In the genomic region with DNA sequence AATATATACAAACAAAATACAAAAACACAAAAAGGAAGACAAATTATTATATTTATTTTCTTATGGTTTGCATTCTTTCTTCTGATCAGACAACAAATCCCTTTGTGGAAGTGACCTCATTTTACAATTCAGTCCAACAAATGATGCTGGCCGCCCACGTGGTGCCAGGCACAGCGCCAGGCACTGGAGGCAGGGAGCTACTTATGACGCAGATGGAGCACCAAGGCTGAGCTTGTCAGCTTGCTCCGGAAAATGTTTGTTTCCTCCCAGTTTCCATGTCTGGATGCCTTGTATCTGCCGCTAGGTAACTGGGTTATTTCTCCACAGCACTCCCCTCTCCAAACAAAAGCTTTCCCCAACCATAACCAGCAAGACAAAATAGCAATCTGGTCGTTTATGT, we compare ENCODE assay signal across 9 cellular contexts. TPM values are rescaled to one million over a fixed set of nuclear protein-coding genes. Genes with fewer than 3 reads are reported as not detected.
A peak's percentile ranks its signal among the peaks of the same experiment; 100 is the strongest.
DNase-seq lines count a peak whose midpoint lies in the region; ATAC-seq and TF ChIP-seq lines count a peak whose summit lies in the region.
"Had no signal": no experiment of that assay in that cellular context is flagged by ENCODE, and none has a peak within 500 bp of the region (broad histone marks: within the 10 kb centered on the region; RNA-seq: fewer than 3 reads in every experiment).

No MANE protein-coding gene starts in this region.

- no peaks in the 10 kb centered on the region for H3K36me3 ChIP-seq in gastroesophageal sphincter
- H3K36me3 ChIP-seq in PC-3 (ENCODE audit: low read depth, low read length), result no peaks in the 10 kb centered on the region

- H3K4me1 ChIP-seq in gastroesophageal sphincter (peaks cover 0 to 14% (median 0%) of the 10 kb centered on the region in 3 donors), PC-3 (ENCODE audit: insufficient read depth, low read length) (peaks cover 20% of the 10 kb centered on the region)

- no peaks in the 10 kb centered on the region for H3K79me2 ChIP-seq in PC-3 (ENCODE audit: low read length)

- no TSS peak for BruUV-seq in PC-3 (replicated peaks; lab: Mats Ljungman, UMichigan)

- H3K27ac ChIP-seq in gastroesophageal sphincter (peak overlapping the region in 3 of 4 donors; percentile 52 to 70 (median 61)), PC-3 (ENCODE audit: low read length) (no peak overlapping the region)
- H3K27ac ChIP-seq: VCaP had no signal

- DNase-seq in C1 segment of cervical spinal cord (lab: John Stamatoyannopoulos, UW), result peak in 11 of 14 donors; percentile 20 to 84 (median 52)
- peak; percentile 52 for DNase-seq in UCSD-AML1 (lab: John Stamatoyannopoulos, UW; ENCODE audit: unreplicated experiment)
- DNase-seq in pons (ENCODE audit: low spot score), result peak; percentile 73
- DNase-seq in ACHN, result no peak
- no peak for DNase-seq in NAMALWA (ENCODE audit: low spot score)
- DNase-seq in NCI-H2227 treated with DMSO at 0.1 percent for 48 hours (lab: John Stamatoyannopoulos, UW), result no peak
- no peak for DNase-seq in PC-3

- H3K4me3 ChIP-seq in gastroesophageal sphincter, result no peak overlapping the region
- no peak overlapping the region for H3K4me3 ChIP-seq in PC-3 (ENCODE audit: low read length)

- no peak for TF ChIP-seq EP300 in gastroesophageal sphincter (IDR thresholded peaks at IDR 0.05)

- no peak for TF ChIP-seq POLR2A in gastroesophageal sphincter (IDR thresholded peaks at IDR 0.05)

- CTCF ChIA-PET in PC-3 (lab: Charles Lee), result no interaction called here

- no peaks in the 10 kb centered on the region for H3F3A ChIP-seq in PC-3 (ENCODE audit: low read length, unreplicated experiment)

- no peak for TF ChIP-seq CTCF in gastroesophageal sphincter (IDR thresholded peaks at IDR 0.05)
- no peak for TF ChIP-seq CTCF in PC-3 (conservative IDR thresholded peaks at IDR 0.05; ENCODE audit: low read depth, low read length)

- H4K20me1 ChIP-seq in PC-3 (ENCODE audit: low read length), result no peaks in the 10 kb centered on the region

- in situ Hi-C loops in ACHN (cut with HindIII; ENCODE audit: low pct_ligation_motif_present, low pct_unique_long_range_greater_than_20kb, low sequenced_read_pairs), result no loop called here

- intact Hi-C loops in PC-3 (cut with micrococcal nuclease), result no loop called here

- POLR2A ChIA-PET in PC-3 (lab: Charles Lee; ENCODE audit: unreplicated experiment), result no interaction called here

- ATAC-seq in gastroesophageal sphincter, result peak; percentile 94
- ATAC-seq in PC-3, result no peak

- H2AFZ ChIP-seq in PC-3 (ENCODE audit: low read length), result no peak overlapping the region

- no peaks in the 10 kb centered on the region for H3K9me3 ChIP-seq in gastroesophageal sphincter
- H3K9me3 ChIP-seq in PC-3 (ENCODE audit: low read length), result no peaks in the 10 kb centered on the region

- WGBS in gastroesophageal sphincter (ENCODE audit: low coverage in 1 of 2), 2 donors, result 23 to 25% methylated on average over 7 of the region's 7 CpGs

- H3K9ac ChIP-seq in PC-3 (ENCODE audit: low read length), result no peak overlapping the region

- no peak overlapping the region for H3K4me2 ChIP-seq in PC-3 (ENCODE audit: low read length)

- H3K9me2 ChIP-seq in PC-3 (replicated peaks; ENCODE audit: low read length), result no peaks in the 10 kb centered on the region

- H3K27me3 ChIP-seq in gastroesophageal sphincter (no peaks in the 10 kb centered on the region), PC-3 (ENCODE audit: low read length) (no peaks in the 10 kb centered on the region)

RNA-seq across cellular contexts. Expression of a gene that starts 30.7 kb away (rescaled TPM):
- total RNA-seq in gastroesophageal sphincter (100 to 1,000 TPM in 1 of 4 donors, 10 to 100 TPM in 3; 38.9 to 114 (median 62.1) TPM), PC-3 (2014; rRNA removed) (not detected in 2 replicates)

Comparison
In these comparisons a context has a peak if more than half of its experiments do, and no peak if none do; other contexts are left out.
1. DNase-seq: peak in C1 segment of cervical spinal cord (11 of 14), UCSD-AML1 (single experiment) and pons (single experiment); none in ACHN (single experiment), NAMALWA (single experiment), NCI-H2227 treated with DMSO at 0.1 percent for 48 hours (single experiment) and PC-3 (single experiment).
2. RNA of a gene that starts 30.7 kb away (total RNA-seq): 38.9 to 114 TPM in gastroesophageal sphincter; not detected in PC-3; every median in the first group is over 10 times any median in the second.